ENCODE assay signal across 1 cellular context in genomic region chr22:23166038-23166831, GRCh38.
TF ChIP-seq lines count a peak whose summit lies in the region.

No MANE protein-coding gene starts in this region.

TF ChIP-seq in K562, 482 proteins besides CTCF, POLR2A, EP300 and RAD21 (continued from another document):
- TF ChIP-seq ZBTB2 (IDR thresholded peaks at IDR 0.05): no peak
